29 cellular contexts compared by ENCODE assay signal in the genomic region with DNA sequence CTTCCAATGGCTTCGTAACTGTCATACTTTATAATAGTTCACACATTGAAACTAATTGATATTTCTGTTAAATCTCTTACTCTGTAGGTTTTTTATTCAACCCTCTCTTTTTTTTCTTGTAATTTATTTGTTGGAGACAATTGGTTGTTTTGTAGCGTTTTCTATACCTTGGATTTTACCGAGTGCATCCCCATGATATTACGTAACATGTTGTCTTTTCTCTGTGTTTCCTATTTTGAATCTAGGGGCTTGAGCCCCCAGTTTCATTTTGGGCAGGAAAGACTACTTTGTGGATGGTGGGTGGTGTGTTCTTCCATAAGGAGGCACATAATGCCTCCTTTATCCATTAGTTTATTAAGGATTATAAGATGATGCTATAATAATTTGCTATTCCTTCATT.
"Had no signal": no experiment of that assay in that cellular context is flagged by ENCODE, and none has a peak within 500 bp of the region (broad histone marks: within the 10 kb centered on the region; RNA-seq: fewer than 3 reads in every experiment).

No MANE protein-coding gene starts in this region.

- H3K9me3 Mint-ChIP-seq: activated CD4-positive, alpha-beta memory T cell treated with anti-CD3 and anti-CD28 coated beads, Interleukin-2, amount 10 ng/mL, durations not matched to agents 7 days and 5 days; activated CD4-positive, alpha-beta T cell treated with anti-CD3 and anti-CD28 coated beads, Interleukin-2, amount 10 ng/mL, durations not matched to agents 7 days and 5 days; activated naive CD4-positive, alpha-beta T cell treated with anti-CD3 and anti-CD28 coated beads, Interleukin-2, amount 10 ng/mL, durations not matched to agents 7 days and 5 days; activated naive CD4-positive, alpha-beta T cell treated with anti-CD3 and anti-CD28 coated beads, Interleukin-2, amount 50 U/mL, for 72 hours; activated T-cell treated with anti-CD3 and anti-CD28 coated beads, Interleukin-2, amount 50 U/mL, for 24 hours; activated T-cell treated with anti-CD3 and anti-CD28 coated beads, Interleukin-2, amount 50 U/mL, for 72 hours; dendritic cell treated with granulocyte-macrophage colony-stimulating factor and Interleukin-4, amounts not matched to agents 40 ng/mL and 50 ng/mL, for 4 days had no signal

- DNase-seq: activated CD4-positive, alpha-beta memory T cell treated with anti-CD3 and anti-CD28 coated beads, Interleukin-2, amount 10 ng/mL, durations not matched to agents 7 days and 5 days; activated CD4-positive, alpha-beta T cell treated with anti-CD3 and anti-CD28 coated beads for 36 hours; activated CD4-positive, alpha-beta T cell treated with anti-CD3 and anti-CD28 coated beads, Interleukin-2, amount 10 ng/mL, durations not matched to agents 7 days and 5 days; activated CD4-positive, alpha-beta T cell treated with anti-CD3 and anti-CD28 coated beads, Interleukin-2, amount 50 U/mL, for 4 hours; activated CD4-positive, CD25-positive, alpha-beta regulatory T cell; activated CD4-positive, CD25-positive, alpha-beta regulatory T cell treated with anti-CD3 and anti-CD28 coated beads, Interleukin-2, amount 50 U/mL, for 72 hours; activated CD8-positive, alpha-beta memory T cell treated with anti-CD3 and anti-CD28 coated beads, Interleukin-2, amount 50 U/mL, for 48 hours; activated gamma-delta T cell; activated naive CD4-positive, alpha-beta T cell; activated naive CD4-positive, alpha-beta T cell treated with anti-CD3 and anti-CD28 coated beads, Interleukin-2, amount 10 ng/mL, durations not matched to agents 7 days and 5 days; activated T-cell treated with anti-CD3 and anti-CD28 coated beads for 4 hours; activated T-cell treated with anti-CD3 and anti-CD28 coated beads, Interleukin-2, amount 50 U/mL, for 24 hours; activated T-cell treated with anti-CD3 and anti-CD28 coated beads, Interleukin-2, amount 50 U/mL, for 72 hours; amniotic stem cell; aorta; body of pancreas; central memory CD4-positive, alpha-beta T cell; cerebellar nuclear complex; effector CD4-positive, alpha-beta T cell; erythroblast; foreskin keratinocyte; heart right ventricle; T-helper 2 cell had no signal

- H3K4me3 ChIP-seq: body of pancreas, coronary artery, esophagus muscularis mucosa, gastroesophageal sphincter, heart right ventricle, hepatocyte had no signal

- H3K27ac Mint-ChIP-seq: activated CD4-positive, alpha-beta memory T cell treated with anti-CD3 and anti-CD28 coated beads, Interleukin-2, amount 10 ng/mL, durations not matched to agents 7 days and 5 days; activated CD4-positive, alpha-beta T cell treated with anti-CD3 and anti-CD28 coated beads for 36 hours; activated CD4-positive, alpha-beta T cell treated with anti-CD3 and anti-CD28 coated beads, Interleukin-2, amount 10 ng/mL, durations not matched to agents 7 days and 5 days; activated naive CD4-positive, alpha-beta T cell treated with anti-CD3 and anti-CD28 coated beads, Interleukin-2, amount 10 ng/mL, durations not matched to agents 7 days and 5 days; activated naive CD4-positive, alpha-beta T cell treated with anti-CD3 and anti-CD28 coated beads, Interleukin-2, amount 50 U/mL, for 72 hours; activated T-cell treated with anti-CD3 and anti-CD28 coated beads, Interleukin-2, amount 50 U/mL, for 24 hours; activated T-cell treated with anti-CD3 and anti-CD28 coated beads, Interleukin-2, amount 50 U/mL, for 72 hours; dendritic cell treated with granulocyte-macrophage colony-stimulating factor and Interleukin-4, amounts not matched to agents 40 ng/mL and 50 ng/mL, for 4 days had no signal

- H3K9me3 ChIP-seq: body of pancreas, esophagus muscularis mucosa, gastroesophageal sphincter, heart right ventricle had no signal

- H3K27me3 Mint-ChIP-seq: activated CD4-positive, alpha-beta memory T cell treated with anti-CD3 and anti-CD28 coated beads, Interleukin-2, amount 10 ng/mL, durations not matched to agents 7 days and 5 days; activated CD4-positive, alpha-beta T cell treated with anti-CD3 and anti-CD28 coated beads for 36 hours; activated CD4-positive, alpha-beta T cell treated with anti-CD3 and anti-CD28 coated beads, Interleukin-2, amount 10 ng/mL, durations not matched to agents 7 days and 5 days; activated naive CD4-positive, alpha-beta T cell treated with anti-CD3 and anti-CD28 coated beads, Interleukin-2, amount 10 ng/mL, durations not matched to agents 7 days and 5 days; activated T-cell treated with anti-CD3 and anti-CD28 coated beads, Interleukin-2, amount 50 U/mL, for 24 hours; dendritic cell treated with granulocyte-macrophage colony-stimulating factor and Interleukin-4, amounts not matched to agents 40 ng/mL and 50 ng/mL, for 4 days had no signal

- ATAC-seq: activated CD4-positive, alpha-beta T cell treated with anti-CD3 and anti-CD28 coated beads for 36 hours; activated naive CD4-positive, alpha-beta T cell treated with anti-CD3 and anti-CD28 coated beads, Interleukin-2, amount 50 U/mL, for 72 hours; activated T-cell treated with anti-CD3 and anti-CD28 coated beads, Interleukin-2, amount 50 U/mL, for 72 hours; body of pancreas; foreskin keratinocyte; gastroesophageal sphincter; heart right ventricle had no signal

- H3K4me3 Mint-ChIP-seq: activated CD4-positive, alpha-beta memory T cell treated with anti-CD3 and anti-CD28 coated beads, Interleukin-2, amount 10 ng/mL, durations not matched to agents 7 days and 5 days; activated CD4-positive, alpha-beta T cell treated with anti-CD3 and anti-CD28 coated beads for 36 hours; activated CD4-positive, alpha-beta T cell treated with anti-CD3 and anti-CD28 coated beads, Interleukin-2, amount 10 ng/mL, durations not matched to agents 7 days and 5 days; activated naive CD4-positive, alpha-beta T cell treated with anti-CD3 and anti-CD28 coated beads, Interleukin-2, amount 10 ng/mL, durations not matched to agents 7 days and 5 days; activated T-cell treated with anti-CD3 and anti-CD28 coated beads, Interleukin-2, amount 50 U/mL, for 24 hours; activated T-cell treated with anti-CD3 and anti-CD28 coated beads, Interleukin-2, amount 50 U/mL, for 72 hours; dendritic cell treated with granulocyte-macrophage colony-stimulating factor and Interleukin-4, amounts not matched to agents 40 ng/mL and 50 ng/mL, for 4 days had no signal

- H3K27ac ChIP-seq: body of pancreas, coronary artery, esophagus muscularis mucosa, foreskin keratinocyte, gastroesophageal sphincter, heart right ventricle, hepatocyte had no signal

- H3K27me3 ChIP-seq: body of pancreas, esophagus muscularis mucosa, foreskin keratinocyte, gastroesophageal sphincter, heart right ventricle, hepatocyte had no signal
